1 cellular context compared by ENCODE assay signal in the genomic region with DNA sequence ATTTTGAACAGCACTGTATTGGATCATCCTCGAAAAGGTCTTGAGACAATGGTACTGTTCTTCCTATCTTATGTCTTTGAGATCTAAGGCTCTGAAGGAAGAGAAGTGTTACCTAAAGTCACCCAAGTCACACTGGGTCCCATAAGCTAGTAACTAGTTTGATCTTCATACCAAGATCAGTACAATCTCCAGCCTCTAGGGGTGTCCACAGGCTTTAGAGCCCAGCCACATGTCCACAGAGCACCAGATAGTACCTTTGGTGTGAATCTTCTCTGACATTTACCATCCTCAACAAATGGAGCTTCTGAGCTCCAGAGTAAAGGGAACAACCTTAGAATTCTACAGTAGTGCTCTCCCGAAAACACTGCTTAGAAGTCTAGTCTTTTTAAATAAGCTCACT.
TF ChIP-seq lines count a peak whose summit lies in the region.

No MANE protein-coding gene starts in this region.

TF ChIP-seq in HCT116, 20 proteins besides CTCF, POLR2A, EP300 and RAD21 (continued from another document):
- TF ChIP-seq, protein P1, sequence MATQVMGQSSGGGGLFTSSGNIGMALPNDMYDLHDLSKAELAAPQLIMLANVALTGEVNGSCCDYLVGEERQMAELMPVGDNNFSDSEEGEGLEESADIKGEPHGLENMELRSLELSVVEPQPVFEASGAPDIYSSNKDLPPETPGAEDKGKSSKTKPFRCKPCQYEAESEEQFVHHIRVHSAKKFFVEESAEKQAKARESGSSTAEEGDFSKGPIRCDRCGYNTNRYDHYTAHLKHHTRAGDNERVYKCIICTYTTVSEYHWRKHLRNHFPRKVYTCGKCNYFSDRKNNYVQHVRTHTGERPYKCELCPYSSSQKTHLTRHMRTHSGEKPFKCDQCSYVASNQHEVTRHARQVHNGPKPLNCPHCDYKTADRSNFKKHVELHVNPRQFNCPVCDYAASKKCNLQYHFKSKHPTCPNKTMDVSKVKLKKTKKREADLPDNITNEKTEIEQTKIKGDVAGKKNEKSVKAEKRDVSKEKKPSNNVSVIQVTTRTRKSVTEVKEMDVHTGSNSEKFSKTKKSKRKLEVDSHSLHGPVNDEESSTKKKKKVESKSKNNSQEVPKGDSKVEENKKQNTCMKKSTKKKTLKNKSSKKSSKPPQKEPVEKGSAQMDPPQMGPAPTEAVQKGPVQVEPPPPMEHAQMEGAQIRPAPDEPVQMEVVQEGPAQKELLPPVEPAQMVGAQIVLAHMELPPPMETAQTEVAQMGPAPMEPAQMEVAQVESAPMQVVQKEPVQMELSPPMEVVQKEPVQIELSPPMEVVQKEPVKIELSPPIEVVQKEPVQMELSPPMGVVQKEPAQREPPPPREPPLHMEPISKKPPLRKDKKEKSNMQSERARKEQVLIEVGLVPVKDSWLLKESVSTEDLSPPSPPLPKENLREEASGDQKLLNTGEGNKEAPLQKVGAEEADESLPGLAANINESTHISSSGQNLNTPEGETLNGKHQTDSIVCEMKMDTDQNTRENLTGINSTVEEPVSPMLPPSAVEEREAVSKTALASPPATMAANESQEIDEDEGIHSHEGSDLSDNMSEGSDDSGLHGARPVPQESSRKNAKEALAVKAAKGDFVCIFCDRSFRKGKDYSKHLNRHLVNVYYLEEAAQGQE (IDR thresholded peaks at IDR 0.05; ENCODE audit: low read depth) = no peak
- TF ChIP-seq CBX3 (IDR thresholded peaks at IDR 0.05; ENCODE audit: low read depth) (no peak), SRF (IDR thresholded peaks at IDR 0.05; ENCODE audit: low read depth) (no peak), EZH2phosphoT487 (IDR thresholded peaks at IDR 0.05; ENCODE audit: borderline replicate concordance) (no peak)
- TF ChIP-seq, protein P2, sequence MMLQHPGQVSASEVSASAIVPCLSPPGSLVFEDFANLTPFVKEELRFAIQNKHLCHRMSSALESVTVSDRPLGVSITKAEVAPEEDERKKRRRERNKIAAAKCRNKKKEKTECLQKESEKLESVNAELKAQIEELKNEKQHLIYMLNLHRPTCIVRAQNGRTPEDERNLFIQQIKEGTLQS (IDR thresholded peaks at IDR 0.05) = no peak
